9 cellular contexts compared by ENCODE assay signal in genomic region chr5:126917918-126918623, GRCh38.
A peak's percentile ranks its signal among the peaks of the same experiment; 100 is the strongest.
DNase-seq lines count a peak whose midpoint lies in the region; TF ChIP-seq lines count a peak whose summit lies in the region.
"Had no signal": no experiment of that assay in that cellular context is flagged by ENCODE, and none has a peak within 500 bp of the region (broad histone marks: within the 10 kb centered on the region; RNA-seq: fewer than 3 reads in every experiment).

No MANE protein-coding gene starts in this region.

- DNase-seq in ELR (ENCODE audit: low read depth), result peak; percentile 86
- peak; percentile 48 for DNase-seq in NCI-H2171 (lab: John Stamatoyannopoulos, UW)
- DNase-seq in brain microvascular endothelial cell, result peak; percentile 64
- peak; percentile 53 for DNase-seq in mesendoderm
- DNase-seq in SKM-1 (lab: John Stamatoyannopoulos, UW; ENCODE audit: unreplicated experiment), result no peak
- DNase-seq in ovary, result no peak
- no peak for DNase-seq in UCSD-AML1 (lab: John Stamatoyannopoulos, UW; ENCODE audit: unreplicated experiment)
- no peak for DNase-seq in hippocampal formation (lab: John Stamatoyannopoulos, UW)
- DNase-seq: stimulated activated CD4-positive, alpha-beta T cell treated with anti-CD3 and anti-CD28 coated beads, Interleukin-4, amount 100 ng/mL, for 4 hours had no signal

- H3K18ac ChIP-seq in mesendoderm (ENCODE audit: low read length), result no peak overlapping the region

- no CpG with 5 or more reads among the region's 9 CpGs for WGBS in mesendoderm (ENCODE audit: extremely low coverage, insufficient coverage, low lambda C conversion rate)
- 82 to 85% (median 83%) methylated on average over 9 of the region's 9 CpGs for WGBS in ovary, 3 donors

- no peaks in the 10 kb centered on the region for H3K79me2 ChIP-seq in mesendoderm (ENCODE audit: control insufficient read depth, insufficient read depth, low read length)

- in situ Hi-C loops in brain microvascular endothelial cell (cut with HindIII; ENCODE audit: low pct_ligation_motif_present, low sequenced_read_pairs), result no loop called here

- H2BK120ac ChIP-seq in mesendoderm (ENCODE audit: low read depth, low read length), result no peak overlapping the region

- no peak for TF ChIP-seq POLR2A in ovary (IDR thresholded peaks at IDR 0.05)

- H3K4me2 ChIP-seq in mesendoderm (ENCODE audit: low read length), result no peak overlapping the region

- TF ChIP-seq CTCF in brain microvascular endothelial cell (IDR thresholded peaks at IDR 0.05; ENCODE audit: low read depth, low read length, missing control alignments), result no peak
- no peak for TF ChIP-seq CTCF in ovary (IDR thresholded peaks at IDR 0.05)

- no peak overlapping the region for H3K4ac ChIP-seq in mesendoderm (ENCODE audit: low read depth, low read length)

- H3K36me3 ChIP-seq in brain microvascular endothelial cell (replicated peaks) (no peaks in the 10 kb centered on the region), mesendoderm (ENCODE audit: control insufficient read depth, insufficient read depth, low read length) (no peaks in the 10 kb centered on the region), ovary (no peaks in the 10 kb centered on the region)

- no peak overlapping the region for H3K23ac ChIP-seq in mesendoderm (ENCODE audit: low read length)

- no peak overlapping the region for H2BK15ac ChIP-seq in mesendoderm (replicated peaks; ENCODE audit: low read depth)

- no peak overlapping the region for H3K27ac ChIP-seq in brain microvascular endothelial cell
- no peak overlapping the region for H3K27ac ChIP-seq in mesendoderm (ENCODE audit: low read depth, low read length)
- no peak overlapping the region for H3K27ac ChIP-seq in ovary

- H3K4me1 ChIP-seq in mesendoderm (ENCODE audit: control insufficient read depth, low read depth, low read length) (no peaks in the 10 kb centered on the region), ovary (ENCODE audit: insufficient read depth) (no peaks in the 10 kb centered on the region)

- no peak overlapping the region for H4K5ac ChIP-seq in mesendoderm (ENCODE audit: low read length)

- H3K4me3 ChIP-seq in brain microvascular endothelial cell (ENCODE audit: low read depth, low read length) (no peak overlapping the region), mesendoderm (ENCODE audit: low read length) (no peak overlapping the region), ovary (no peak overlapping the region)

- TF ChIP-seq EP300 in ovary (IDR thresholded peaks at IDR 0.05), result no peak

- intact Hi-C loops in ovary (cut with DNase I), result no loop called here

- H3K9ac ChIP-seq in mesendoderm (ENCODE audit: low read length), result no peak overlapping the region

- no peaks in the 10 kb centered on the region for H3K9me3 ChIP-seq in ovary

- no peak overlapping the region for H3K56ac ChIP-seq in mesendoderm (ENCODE audit: low read length)

- no peak overlapping the region for H2AK5ac ChIP-seq in mesendoderm (ENCODE audit: low read length)

- no peak overlapping the region for H4K8ac ChIP-seq in mesendoderm (ENCODE audit: low read depth, low read length)

- no peak overlapping the region for H2BK5ac ChIP-seq in mesendoderm (ENCODE audit: low read length)

- H3K27me3 ChIP-seq in brain microvascular endothelial cell (replicated peaks), result no peaks in the 10 kb centered on the region
- no peaks in the 10 kb centered on the region for H3K27me3 ChIP-seq in mesendoderm (ENCODE audit: insufficient read depth, low read length, poor library complexity)
- H3K27me3 ChIP-seq in ovary, result no peaks in the 10 kb centered on the region

- H3K79me1 ChIP-seq in mesendoderm (ENCODE audit: low read length), result no peaks in the 10 kb centered on the region

Comparison
In these comparisons a context has a peak if more than half of its experiments do, and no peak if none do; other contexts are left out.
1. DNase-seq: peak in ELR (single experiment), NCI-H2171 (single experiment), brain microvascular endothelial cell (single experiment) and mesendoderm (single experiment); none in SKM-1 (single experiment), ovary (0 of 5), UCSD-AML1 (single experiment) and hippocampal formation (0 of 2).